ENCODE assay signal across 9 cellular contexts in the genomic region with DNA sequence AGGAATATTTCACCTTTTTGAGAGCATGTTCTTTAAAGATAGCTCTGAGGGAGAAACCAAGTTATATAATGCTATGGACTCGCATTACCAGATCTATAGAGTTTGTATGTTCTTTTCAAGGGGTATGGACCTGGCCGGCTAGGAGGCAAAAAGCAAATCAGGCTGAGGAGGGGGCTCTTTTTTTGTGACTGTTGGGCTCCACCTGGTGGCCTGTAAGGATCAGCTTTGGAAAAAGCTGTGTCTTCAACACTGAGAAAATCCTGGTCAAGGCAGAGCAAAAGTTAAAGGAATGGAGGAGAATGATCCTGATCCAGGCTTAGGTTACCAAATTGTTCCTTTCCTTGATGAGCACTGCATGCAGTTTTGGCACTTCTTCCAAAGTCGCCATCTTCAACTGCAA.
A peak's percentile ranks its signal among the peaks of the same experiment; 100 is the strongest.
DNase-seq lines count a peak whose midpoint lies in the region; ATAC-seq and TF ChIP-seq lines count a peak whose summit lies in the region.
"Had no signal": no experiment of that assay in that cellular context is flagged by ENCODE, and none has a peak within 500 bp of the region (broad histone marks: within the 10 kb centered on the region; RNA-seq: fewer than 3 reads in every experiment).

No MANE protein-coding gene starts in this region.

- POLR2A ChIA-PET in activated CD4-positive, alpha-beta memory T cell treated with anti-CD3 and anti-CD28 coated beads, Interleukin-2, amount 10 ng/mL, durations not matched to agents 7 days and 5 days (lab: Charles Lee), result interaction anchor here (0.7 to 2.1 kb wide), 2 partner anchors 22 to 216 kb away, joined by 3 to 6 read pairs; a partner anchor contains a TSS

- no peaks in the 10 kb centered on the region for H3K4me1 ChIP-seq in gastrocnemius medialis

- DNase-seq in NCI-H146 (lab: John Stamatoyannopoulos, UW) (peak; percentile 17), NCI-H146 treated with DMSO at 0.1 percent for 48 hours (lab: John Stamatoyannopoulos, UW; ENCODE audit: unreplicated experiment) (no peak), MG63 (peak; percentile 22), glutamatergic neuron (peak; percentile 38), gastrocnemius medialis (no peak)
- DNase-seq in activated CD4-positive, alpha-beta memory T cell treated with anti-CD3 and anti-CD28 coated beads, Interleukin-2, amount 10 ng/mL, durations not matched to agents 7 days and 5 days, result peak; percentile 32

- in situ Hi-C loops in gastrocnemius medialis (cut with MboI; ENCODE audit: low sequenced_read_pairs in 4 of 4), result loop anchor here in 3 of 4 donors (5.0 kb wide), 1 partner anchor 220 kb away; no protein-coding TSS in a partner anchor

- no peaks in the 10 kb centered on the region for H3K9me3 Mint-ChIP-seq in activated CD4-positive, alpha-beta memory T cell treated with anti-CD3 and anti-CD28 coated beads, Interleukin-2, amount 10 ng/mL, durations not matched to agents 7 days and 5 days
- H3K9me3 Mint-ChIP-seq in glutamatergic neuron (ENCODE audit: unreplicated experiment), result no peaks in the 10 kb centered on the region
- H3K9me3 Mint-ChIP-seq: CD4-positive, alpha-beta memory T cell had no signal

- H3K9me3 ChIP-seq in MG63, result no peaks in the 10 kb centered on the region
- no peaks in the 10 kb centered on the region for H3K9me3 ChIP-seq in gastrocnemius medialis

- ATAC-seq in gastrocnemius medialis (no peak), GM21526 (IDR thresholded peaks at IDR 0.05; ENCODE audit: low FRiP score, unreplicated experiment) (no peak), GM21529 (IDR thresholded peaks at IDR 0.05; ENCODE audit: unreplicated experiment) (no peak)

- H3K4me3 ChIP-seq in MG63, result no peak overlapping the region
- no peak overlapping the region for H3K4me3 ChIP-seq in gastrocnemius medialis

- no peaks in the 10 kb centered on the region; the same call in none of the 2 replicates for H3K36me3 ChIP-seq in MG63
- H3K36me3 ChIP-seq in gastrocnemius medialis, result no peaks in the 10 kb centered on the region

- H3K27me3 Mint-ChIP-seq in activated CD4-positive, alpha-beta memory T cell treated with anti-CD3 and anti-CD28 coated beads, Interleukin-2, amount 10 ng/mL, durations not matched to agents 7 days and 5 days, result no peaks in the 10 kb centered on the region
- H3K27me3 Mint-ChIP-seq in glutamatergic neuron (ENCODE audit: unreplicated experiment), result no peaks in the 10 kb centered on the region
- H3K27me3 Mint-ChIP-seq: CD4-positive, alpha-beta memory T cell had no signal

- no peak overlapping the region for H3K27ac Mint-ChIP-seq in activated CD4-positive, alpha-beta memory T cell treated with anti-CD3 and anti-CD28 coated beads, Interleukin-2, amount 10 ng/mL, durations not matched to agents 7 days and 5 days
- H3K27ac Mint-ChIP-seq in glutamatergic neuron (ENCODE audit: unreplicated experiment), result no peak overlapping the region

- no peak overlapping the region for H3K4me3 Mint-ChIP-seq in activated CD4-positive, alpha-beta memory T cell treated with anti-CD3 and anti-CD28 coated beads, Interleukin-2, amount 10 ng/mL, durations not matched to agents 7 days and 5 days
- no peak overlapping the region for H3K4me3 Mint-ChIP-seq in glutamatergic neuron (ENCODE audit: unreplicated experiment)
- H3K4me3 Mint-ChIP-seq: CD4-positive, alpha-beta memory T cell had no signal

- no peaks in the 10 kb centered on the region for H3K36me3 Mint-ChIP-seq in activated CD4-positive, alpha-beta memory T cell treated with anti-CD3 and anti-CD28 coated beads, Interleukin-2, amount 10 ng/mL, durations not matched to agents 7 days and 5 days (ENCODE audit: low read depth)
- no peaks in the 10 kb centered on the region for H3K36me3 Mint-ChIP-seq in glutamatergic neuron (ENCODE audit: unreplicated experiment)

- peaks cover 12% of the 10 kb centered on the region for H3K4me1 Mint-ChIP-seq in activated CD4-positive, alpha-beta memory T cell treated with anti-CD3 and anti-CD28 coated beads, Interleukin-2, amount 10 ng/mL, durations not matched to agents 7 days and 5 days
- no peaks in the 10 kb centered on the region for H3K4me1 Mint-ChIP-seq in glutamatergic neuron (ENCODE audit: low read depth, unreplicated experiment)

- no peaks in the 10 kb centered on the region for H3K27me3 ChIP-seq in MG63
- no peaks in the 10 kb centered on the region for H3K27me3 ChIP-seq in gastrocnemius medialis

- intact Hi-C loops in gastrocnemius medialis (cut with DNase I; ENCODE audit: low total_unique reads), result loop anchor here (1.0 kb wide), 2 partner anchors 217 to 236 kb away; no protein-coding TSS in a partner anchor

- CTCF ChIA-PET in activated CD4-positive, alpha-beta memory T cell treated with anti-CD3 and anti-CD28 coated beads, Interleukin-2, amount 10 ng/mL, durations not matched to agents 7 days and 5 days (lab: Charles Lee), result interaction anchor here (0.5 to 2.3 kb wide), 13 partner anchors 11 to 257 kb away, joined by 3 to 22 read pairs (median 3); a partner anchor contains a TSS

- TF ChIP-seq POLR2A in gastrocnemius medialis (IDR thresholded peaks at IDR 0.05), result no peak

- TF ChIP-seq CTCF in glutamatergic neuron (IDR thresholded peaks at IDR 0.05; ENCODE audit: partially characterized antibody, unreplicated experiment), result peak; percentile 81
- peak; percentile 39 to 61 (median 56) for TF ChIP-seq CTCF in gastrocnemius medialis (IDR thresholded peaks at IDR 0.05 in 4 of 5, conservative IDR thresholded peaks at IDR 0.05 in 1 of 5)

- H3K27ac ChIP-seq in gastrocnemius medialis, result no peak overlapping the region

Comparison
In these comparisons a context has a peak if more than half of its experiments do, and no peak if none do; other contexts are left out.
1. DNase-seq: peak in NCI-H146 (single experiment), MG63 (single experiment), activated CD4-positive, alpha-beta memory T cell treated with anti-CD3 and anti-CD28 coated beads, Interleukin-2, amount 10 ng/mL, durations not matched to agents 7 days and 5 days (single experiment) and glutamatergic neuron (single experiment); none in NCI-H146 treated with DMSO at 0.1 percent for 48 hours (single experiment) and gastrocnemius medialis (0 of 2).